In genomic region chr3:8488877-8489865, GRCh38 we compare ENCODE assay signal across 2 cellular contexts.
TF ChIP-seq lines count a peak whose summit lies in the region.

No MANE protein-coding gene starts in this region.

TF ChIP-seq in SK-N-SH, 30 proteins besides CTCF, POLR2A, EP300 and RAD21 (continued from another document):
- TF ChIP-seq IRF3 (IDR thresholded peaks at IDR 0.05; ENCODE audit: low read depth, low read length), result no peak

TF ChIP-seq in SK-N-SH treated with all-trans-retinoic acid at 6 μM for 48 hours, 23 proteins besides CTCF, POLR2A, EP300 and RAD21 (continued from another document):
- TF ChIP-seq, protein P1, sequence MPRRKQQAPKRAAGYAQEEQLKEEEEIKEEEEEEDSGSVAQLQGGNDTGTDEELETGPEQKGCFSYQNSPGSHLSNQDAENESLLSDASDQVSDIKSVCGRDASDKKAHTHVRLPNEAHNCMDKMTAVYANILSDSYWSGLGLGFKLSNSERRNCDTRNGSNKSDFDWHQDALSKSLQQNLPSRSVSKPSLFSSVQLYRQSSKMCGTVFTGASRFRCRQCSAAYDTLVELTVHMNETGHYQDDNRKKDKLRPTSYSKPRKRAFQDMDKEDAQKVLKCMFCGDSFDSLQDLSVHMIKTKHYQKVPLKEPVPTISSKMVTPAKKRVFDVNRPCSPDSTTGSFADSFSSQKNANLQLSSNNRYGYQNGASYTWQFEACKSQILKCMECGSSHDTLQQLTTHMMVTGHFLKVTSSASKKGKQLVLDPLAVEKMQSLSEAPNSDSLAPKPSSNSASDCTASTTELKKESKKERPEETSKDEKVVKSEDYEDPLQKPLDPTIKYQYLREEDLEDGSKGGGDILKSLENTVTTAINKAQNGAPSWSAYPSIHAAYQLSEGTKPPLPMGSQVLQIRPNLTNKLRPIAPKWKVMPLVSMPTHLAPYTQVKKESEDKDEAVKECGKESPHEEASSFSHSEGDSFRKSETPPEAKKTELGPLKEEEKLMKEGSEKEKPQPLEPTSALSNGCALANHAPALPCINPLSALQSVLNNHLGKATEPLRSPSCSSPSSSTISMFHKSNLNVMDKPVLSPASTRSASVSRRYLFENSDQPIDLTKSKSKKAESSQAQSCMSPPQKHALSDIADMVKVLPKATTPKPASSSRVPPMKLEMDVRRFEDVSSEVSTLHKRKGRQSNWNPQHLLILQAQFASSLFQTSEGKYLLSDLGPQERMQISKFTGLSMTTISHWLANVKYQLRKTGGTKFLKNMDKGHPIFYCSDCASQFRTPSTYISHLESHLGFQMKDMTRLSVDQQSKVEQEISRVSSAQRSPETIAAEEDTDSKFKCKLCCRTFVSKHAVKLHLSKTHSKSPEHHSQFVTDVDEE (CRISPR knock-in tag; IDR thresholded peaks at IDR 0.05), result no peak
- TF ChIP-seq ZNF70 (CRISPR knock-in tag; IDR thresholded peaks at IDR 0.05) (no peak), ZC3H10 (CRISPR knock-in tag; IDR thresholded peaks at IDR 0.05) (no peak), OSR1 (CRISPR knock-in tag; IDR thresholded peaks at IDR 0.05) (no peak), CSDC2 (CRISPR knock-in tag; IDR thresholded peaks at IDR 0.05) (no peak), ZNF565 (CRISPR knock-in tag; conservative IDR thresholded peaks at IDR 0.05; ENCODE audit: low read depth) (no peak), CREB5 (CRISPR knock-in tag; IDR thresholded peaks at IDR 0.05; ENCODE audit: low read depth) (no peak), ZFP30 (CRISPR knock-in tag; IDR thresholded peaks at IDR 0.05) (no peak)
